ENCODE assay signal across 18 cellular contexts in genomic region chr10:69819713-69820506, GRCh38. TPM values are rescaled to one million over a fixed set of nuclear protein-coding genes. Genes with fewer than 3 reads are reported as not detected.
A peak's percentile ranks its signal among the peaks of the same experiment; 100 is the strongest.
DNase-seq lines count a peak whose midpoint lies in the region; ATAC-seq and TF ChIP-seq lines count a peak whose summit lies in the region.
"Had no signal": no experiment of that assay in that cellular context is flagged by ENCODE, and none has a peak within 500 bp of the region (broad histone marks: within the 10 kb centered on the region; RNA-seq: fewer than 3 reads in every experiment).

No MANE protein-coding gene starts in this region.

- peak; percentile 97 for DNase-seq in HT1080 (ENCODE audit: low read depth)
- peak; percentile 32 to 70 for DNase-seq in SJSA1 (ENCODE audit: low read depth in 1 of 2, low spot score in 2 of 2)
- peak; percentile 61 for DNase-seq in foreskin fibroblast
- DNase-seq in effector CD8-positive, alpha-beta T cell (lab: John Stamatoyannopoulos, UW), result no peak
- no peak for DNase-seq in Right ventricle myocardium superior
- DNase-seq: COR-L47; effector memory CD4-positive, alpha-beta T cell; H9; NCI-H2107; stomach had no signal

- ATAC-seq in Right ventricle myocardium superior (ENCODE audit: poor library complexity), result no peak
- ATAC-seq in HG03442 (IDR thresholded peaks at IDR 0.05; ENCODE audit: unreplicated experiment), result no peak
- ATAC-seq: Right ventricle myocardium inferior, WTC11 had no signal

- H3K4me3 ChIP-seq in SJSA1, result no peak overlapping the region
- H3K4me3 ChIP-seq in foreskin fibroblast (ENCODE audit: low read depth in 1 of 2, low read length in 2 of 2), result no peak overlapping the region
- H3K4me3 ChIP-seq: hepatocyte, lung, stomach had no signal

- H3K4me1 Mint-ChIP-seq in stimulated activated naive CD8-positive, alpha-beta T cell treated with anti-CD3 and anti-CD28 coated beads, Interleukin-15, Interleukin-2, amounts not matched to agents 100 ng/mL and 50 ng/mL, for 24 hours (ENCODE audit: low read depth), result peaks cover 30% of the 10 kb centered on the region

- no peaks in the 10 kb centered on the region for H3K27me3 ChIP-seq in SJSA1 (replicated peaks)
- H3K27me3 ChIP-seq: hepatocyte, stomach had no signal

- peaks cover 36% of the 10 kb centered on the region for H3K36me3 ChIP-seq in SJSA1
- H3K36me3 ChIP-seq: stomach had no signal

- no peaks in the 10 kb centered on the region for H3K27me3 Mint-ChIP-seq in stimulated activated naive CD8-positive, alpha-beta T cell treated with anti-CD3 and anti-CD28 coated beads, Interleukin-15, Interleukin-2, amounts not matched to agents 100 ng/mL and 50 ng/mL, for 24 hours

- peak overlapping the region; percentile 71 for H3K27ac Mint-ChIP-seq in stimulated activated naive CD8-positive, alpha-beta T cell treated with anti-CD3 and anti-CD28 coated beads, Interleukin-15, Interleukin-2, amounts not matched to agents 100 ng/mL and 50 ng/mL, for 24 hours
- H3K27ac Mint-ChIP-seq: IgD-negative memory B cell, WTC11 had no signal

- peaks cover 7% of the 10 kb centered on the region for H3K9me3 Mint-ChIP-seq in stimulated activated naive CD8-positive, alpha-beta T cell treated with anti-CD3 and anti-CD28 coated beads, Interleukin-15, Interleukin-2, amounts not matched to agents 100 ng/mL and 50 ng/mL, for 24 hours

- no peak for TF ChIP-seq CTCF in foreskin fibroblast (IDR thresholded peaks at IDR 0.05; ENCODE audit: low read depth, low read length)

- intact Hi-C loops in Right ventricle myocardium superior (cut with DNase I), result no loop called here

- H3K4me3 Mint-ChIP-seq in stimulated activated naive CD8-positive, alpha-beta T cell treated with anti-CD3 and anti-CD28 coated beads, Interleukin-15, Interleukin-2, amounts not matched to agents 100 ng/mL and 50 ng/mL, for 24 hours, result no peak overlapping the region
- H3K4me3 Mint-ChIP-seq: H9, IgD-negative memory B cell, WTC11 had no signal

- H3K9me3 ChIP-seq in SJSA1 (replicated peaks), result no peaks in the 10 kb centered on the region
- H3K9me3 ChIP-seq: stomach had no signal

- no peaks in the 10 kb centered on the region for H3K36me3 Mint-ChIP-seq in stimulated activated naive CD8-positive, alpha-beta T cell treated with anti-CD3 and anti-CD28 coated beads, Interleukin-15, Interleukin-2, amounts not matched to agents 100 ng/mL and 50 ng/mL, for 24 hours (ENCODE audit: low read depth)

- peak overlapping the region; percentile 8; the same call in 1 of the 2 replicates for H3K27ac ChIP-seq in SJSA1
- H3K27ac ChIP-seq: hepatocyte, parathyroid adenoma, stomach had no signal

- peaks cover 28% of the 10 kb centered on the region for H3K4me1 ChIP-seq in SJSA1 (replicated peaks)
- H3K4me1 ChIP-seq: parathyroid adenoma had no signal

RNA-seq across cellular contexts. Expression of gene COL13A1, which starts 18.2 kb away (rescaled TPM):
- 105 and 114 TPM in 2 replicates for total RNA-seq in HT1080 (2014; rRNA removed; shearing (Covaris generic))
- polyA plus RNA-seq in HT1080 (2015; cell fraction: cytosol; rRNA removed), result 160 and 191 TPM in 2 replicates
- polyA plus RNA-seq in HT1080 (2015; cell fraction: nucleus; rRNA removed), result 525 and 611 TPM in 2 replicates
- total RNA-seq in SJSA1 (2014; rRNA removed; shearing (Covaris generic)), result 74.8 and 95.4 TPM in 2 replicates
- 0.89 TPM for total RNA-seq in Right ventricle myocardium superior
- polyA plus RNA-seq: IgD-negative memory B cell had no signal

Comparison
In these comparisons a context has a peak if more than half of its experiments do, and no peak if none do; other contexts are left out.
1. DNase-seq: peak in HT1080 (single experiment), SJSA1 (2 of 2) and foreskin fibroblast (2 of 2); none in effector CD8-positive, alpha-beta T cell (single experiment) and Right ventricle myocardium superior (single experiment).
2. RNA of gene COL13A1, which starts 18.2 kb away (total RNA-seq): 105 to 114 TPM in HT1080 and 74.8 to 95.4 TPM in SJSA1; 0.89 TPM in Right ventricle myocardium superior (single experiment); every median in the first group is over 10 times any median in the second.